In genomic region chr12:6851153-6851920, GRCh38 we compare ENCODE assay signal across 8 cellular contexts. TPM values are rescaled to one million over a fixed set of nuclear protein-coding genes. Genes with fewer than 3 reads are reported as not detected.
DNase-seq lines count a peak whose midpoint lies in the region; ATAC-seq and TF ChIP-seq lines count a peak whose summit lies in the region.

TSS of gene CDCA3 (minus strand) at chr12:6851286. CDS start at chr12:6850952, 334 bp downstream.

- H3K27me3 Mint-ChIP-seq in activated B cell treated with CpG ODN at 0.5 μM for 24 hours (no peaks in the 10 kb centered on the region), immature natural killer cell (ENCODE audit: low read depth in 3 of 3) (peaks cover 6 to 14% (median 10%) of the 10 kb centered on the region in 3 donors)

- TF ChIP-seq POLR2A in GM18951 (IDR thresholded peaks at IDR 0.05; ENCODE audit: extremely low read depth, insufficient read depth, insufficient read length): peak; percentile 85

- H3K9me3 Mint-ChIP-seq in activated B cell treated with CpG ODN at 0.5 μM for 24 hours (no peaks in the 10 kb centered on the region), immature natural killer cell (no peaks in the 10 kb centered on the region)

- H3K27ac Mint-ChIP-seq in activated B cell treated with CpG ODN at 0.5 μM for 24 hours: peak within 1 kb of the TSS; percentile 99
- H3K27ac Mint-ChIP-seq in immature natural killer cell: peak within 1 kb of the TSS; percentile 97 to 99 (median 98)

- H3K36me3 Mint-ChIP-seq in activated B cell treated with CpG ODN at 0.5 μM for 24 hours (ENCODE audit: low read depth): peaks cover 22% of the 10 kb centered on the region
- peaks cover 0 to 6% (median 4%) of the 10 kb centered on the region in 3 donors for H3K36me3 Mint-ChIP-seq in immature natural killer cell

- peak within 1 kb of the TSS; percentile 100 for H3K4me3 Mint-ChIP-seq in activated B cell treated with CpG ODN at 0.5 μM for 24 hours
- peak within 1 kb of the TSS; percentile 92 to 100 (median 96) for H3K4me3 Mint-ChIP-seq in immature natural killer cell

- peak; percentile 100 for DNase-seq in AG08395 (ENCODE audit: low spot score)
- peak; percentile 99 for DNase-seq in NCI-H345 (lab: John Stamatoyannopoulos, UW)
- peak; percentile 76 for DNase-seq in activated B cell treated with CpG ODN at 0.5 μM for 24 hours
- DNase-seq in caudate nucleus (lab: John Stamatoyannopoulos, UW): peak; percentile 37 to 99 (median 91)
- DNase-seq in immature natural killer cell: peak; percentile 90 to 94 (median 92)
- DNase-seq in smooth muscle cell of the brain vasculature (ENCODE audit: low read depth, low spot score): peak; percentile 95

- POLR2A ChIA-PET in activated B cell treated with CpG ODN at 0.5 μM for 24 hours (lab: Charles Lee): interaction anchor here (0.5 to 7.5 kb wide), 33 partner anchors 9 to 994 kb away, joined by 3 to 190 read pairs (median 6); partner anchors contain the start of genes C12orf57, C1RL, COPS7A and GAPDH

- intact Hi-C loops in activated B cell treated with CpG ODN at 0.5 μM for 24 hours (cut with micrococcal nuclease): loop anchor here (1.0 to 5.0 kb wide), 9 partner anchors 23 to 1231 kb away; partner anchors contain the start of genes C1RL, CHD4, LPAR5 and LPCAT3

- CTCF ChIA-PET in activated B cell treated with CpG ODN at 0.5 μM for 24 hours (lab: Charles Lee): interaction anchor here (0.8 to 4.0 kb wide), 6 partner anchors 16 to 281 kb away, joined by 3 to 34 read pairs (median 9); partner anchors contain the start of genes MLF2, SPSB2 and TPI1

- H3K4me1 Mint-ChIP-seq in activated B cell treated with CpG ODN at 0.5 μM for 24 hours: peaks cover 30% of the 10 kb centered on the region
- peaks cover 21 to 29% of the 10 kb centered on the region in 2 donors for H3K4me1 Mint-ChIP-seq in immature natural killer cell

- in situ Hi-C loops in GM18951 (cut with MboI; ENCODE audit: low sequenced_read_pairs, unreplicated experiment): no loop called here

- no peak for TF ChIP-seq CTCF in activated B cell treated with CpG ODN at 0.5 μM for 24 hours (IDR thresholded peaks at IDR 0.05)

- peak; percentile 48 for ATAC-seq in HG03196 (IDR thresholded peaks at IDR 0.05; ENCODE audit: unreplicated experiment)
- ATAC-seq in activated B cell treated with CpG ODN at 0.5 μM for 24 hours (ENCODE audit: low read depth): peak; percentile 51

- peak within 1 kb of the TSS; percentile 96 for H3K27ac ChIP-seq in caudate nucleus (ENCODE audit: low read depth, low read length)

RNA-seq across cellular contexts. Expression of gene CDCA3, which starts in this region (rescaled TPM):
- total RNA-seq in activated B cell treated with CpG ODN at 0.5 μM for 24 hours: 1.2 and 1.6 TPM in 2 replicates
- 1 to 10 TPM in 1 of 3 donors, under 1 TPM in 1, not detected in 1; 0.99 to 1.5 TPM for polyA plus RNA-seq in immature natural killer cell

Comparison
In these comparisons a context has a peak if more than half of its experiments do, and no peak if none do; other contexts are left out.
1. Peak in every context shown above with its lines: DNase-seq, ATAC-seq and H3K27ac ChIP-seq.